In the genomic region with DNA sequence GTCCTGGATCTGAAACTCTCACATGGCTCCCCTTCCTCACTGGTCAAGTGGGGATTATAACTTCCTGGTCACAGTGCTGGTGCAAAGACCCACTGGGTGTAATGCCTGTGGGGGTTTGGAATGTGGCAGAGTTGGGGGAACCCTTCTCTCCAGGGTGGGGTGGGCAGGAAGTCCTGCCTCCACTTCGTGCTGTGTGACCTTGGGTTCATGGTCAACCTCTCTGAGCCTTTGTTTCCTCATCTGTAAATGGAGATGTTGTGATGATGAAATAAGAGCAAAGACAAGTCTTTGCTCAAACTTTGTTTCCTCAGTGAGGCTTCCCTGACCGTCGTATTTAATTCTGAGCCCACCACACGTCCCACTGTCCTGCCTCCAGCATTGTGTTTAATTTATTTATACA, we compare ENCODE assay signal across 17 cellular contexts.
"Had no signal": no experiment of that assay in that cellular context is flagged by ENCODE, and none has a peak within 500 bp of the region (broad histone marks: within the 10 kb centered on the region; RNA-seq: fewer than 3 reads in every experiment).

No MANE protein-coding gene starts in this region.

- H3K4me3 ChIP-seq: heart left ventricle, lung, stomach, thoracic aorta, transverse colon had no signal

- DNase-seq: dermis blood vessel endothelial cell; erythroblast; foreskin melanocyte; heart left ventricle; hippocampal formation; left colon; left ventricle myocardium superior; mesenchymal stem cell; naive B cell; small intestine; stimulated activated CD4-positive, alpha-beta T cell treated with anti-CD3 and anti-CD28 coated beads, Interleukin-12 subunit alpha, Interleukin-12 subunit beta, amount 100 ng/mL, for 4 hours; substantia nigra; transverse colon had no signal

- H3K9me3 ChIP-seq: transverse colon had no signal

- ATAC-seq: heart left ventricle, left colon, left ventricle myocardium superior had no signal

- H3K4me3 Mint-ChIP-seq: naive B cell, nephron had no signal

- H3K4me1 Mint-ChIP-seq: naive B cell had no signal

- H3K27ac ChIP-seq: heart left ventricle, stomach, thoracic aorta, transverse colon had no signal

- H3K4me1 ChIP-seq: transverse colon had no signal

- H3K36me3 Mint-ChIP-seq: naive B cell had no signal

- H3K36me3 ChIP-seq: heart left ventricle, stomach, thoracic aorta, transverse colon had no signal
